25 cellular contexts compared by ENCODE assay signal in the genomic region with DNA sequence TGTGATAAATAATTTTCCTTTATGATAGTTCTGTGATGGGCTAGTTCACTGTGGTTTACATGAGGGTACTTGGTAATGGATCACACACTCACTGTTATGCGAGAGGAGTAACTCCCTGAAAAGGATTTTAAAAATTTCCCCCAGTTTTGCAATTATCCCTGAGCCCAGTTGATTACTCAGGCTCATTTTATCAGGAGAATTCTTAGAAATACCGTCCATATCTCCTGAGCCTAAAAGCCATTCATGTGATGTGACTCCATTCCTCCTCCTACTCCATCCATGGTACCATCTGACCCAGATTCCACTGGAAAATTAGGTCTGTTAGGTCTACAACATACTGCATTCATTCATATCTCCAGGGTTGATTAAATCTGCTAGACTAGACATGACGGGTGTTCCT.
"Had no signal": no experiment of that assay in that cellular context is flagged by ENCODE, and none has a peak within 500 bp of the region (broad histone marks: within the 10 kb centered on the region; RNA-seq: fewer than 3 reads in every experiment).

No MANE protein-coding gene starts in this region.

- DNase-seq: colonic mucosa; cortex of kidney; effector CD8-positive, alpha-beta T cell; effector memory CD8-positive, alpha-beta T cell; endodermal cell; erythroblast; esophagus squamous epithelium; foreskin fibroblast; foreskin melanocyte; gastrocnemius medialis; glutamatergic neuron; head of caudate nucleus; heart right ventricle; hippocampal formation; left cardiac atrium; left lung; left ventricle myocardium superior; lower lobe of right lung; mesenchymal stem cell; mucosa of descending colon; naive B cell had no signal

- H3K27ac ChIP-seq: colonic mucosa, epithelial cell of prostate, esophagus squamous epithelium, gastrocnemius medialis, heart right ventricle, left lung, lower lobe of right lung had no signal

- H3K9me3 ChIP-seq: colonic mucosa, esophagus squamous epithelium, gastrocnemius medialis, heart right ventricle, left lung, lower lobe of right lung, mucosa of descending colon had no signal

- H3K36me3 ChIP-seq: colonic mucosa, esophagus squamous epithelium, gastrocnemius medialis, heart right ventricle, left lung, lower lobe of right lung had no signal

- H3K4me1 ChIP-seq: colonic mucosa, gastrocnemius medialis, lower lobe of right lung had no signal

- FAIRE-seq: endometrium, islet of Langerhans, keratinocyte had no signal

- H3K27me3 ChIP-seq: colonic mucosa, esophagus squamous epithelium, gastrocnemius medialis, heart right ventricle, left lung had no signal

- H3K4me3 ChIP-seq: colonic mucosa, esophagus squamous epithelium, gastrocnemius medialis, heart right ventricle, left lung, lower lobe of right lung, mucosa of descending colon had no signal
